Comparison of ENCODE assay signal across 1 cellular context in the genomic region with DNA sequence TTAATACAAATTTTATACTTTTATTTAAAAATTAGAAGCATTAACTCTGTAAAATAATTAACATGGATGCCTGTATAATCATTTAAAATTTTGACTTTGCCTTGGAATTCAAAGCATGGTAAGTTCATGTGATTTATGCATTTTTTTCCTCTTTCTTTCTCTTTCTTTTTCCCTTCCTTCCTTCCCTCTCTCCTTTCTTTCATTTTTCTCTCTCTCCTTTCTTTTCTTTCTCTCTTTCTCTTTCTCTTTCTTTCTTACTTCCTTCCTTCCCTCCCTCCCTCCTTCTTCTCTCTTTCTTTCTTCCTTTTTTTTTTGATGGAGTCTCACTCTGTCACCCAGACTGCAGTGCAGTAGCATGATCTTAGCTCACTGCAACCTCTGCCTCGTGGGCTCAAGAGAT.
TF ChIP-seq lines count a peak whose summit lies in the region.

No MANE protein-coding gene starts in this region.

TF ChIP-seq in GM12878, 131 proteins besides CTCF, POLR2A, EP300 and RAD21:
- TF ChIP-seq BMI1 (IDR thresholded peaks at IDR 0.05; ENCODE audit: borderline replicate concordance) (no peak), MEF2B (IDR thresholded peaks at IDR 0.05; ENCODE audit: partially characterized antibody, poor library complexity, severe bottlenecking) (no peak), FOXM1 (IDR thresholded peaks at IDR 0.05; ENCODE audit: low read depth, low read length) (no peak), STAT3 (IDR thresholded peaks at IDR 0.05; ENCODE audit: low read depth, low read length) (no peak), SRF (IDR thresholded peaks at IDR 0.05; ENCODE audit: low read depth in 2 of 2, low read length in 2 of 2) (no peak), RBBP5 (conservative IDR thresholded peaks at IDR 0.05) (no peak), POU2F2 (IDR thresholded peaks at IDR 0.05; ENCODE audit: borderline replicate concordance, low read depth, low read length) (no peak)
- TF ChIP-seq, protein P1, sequence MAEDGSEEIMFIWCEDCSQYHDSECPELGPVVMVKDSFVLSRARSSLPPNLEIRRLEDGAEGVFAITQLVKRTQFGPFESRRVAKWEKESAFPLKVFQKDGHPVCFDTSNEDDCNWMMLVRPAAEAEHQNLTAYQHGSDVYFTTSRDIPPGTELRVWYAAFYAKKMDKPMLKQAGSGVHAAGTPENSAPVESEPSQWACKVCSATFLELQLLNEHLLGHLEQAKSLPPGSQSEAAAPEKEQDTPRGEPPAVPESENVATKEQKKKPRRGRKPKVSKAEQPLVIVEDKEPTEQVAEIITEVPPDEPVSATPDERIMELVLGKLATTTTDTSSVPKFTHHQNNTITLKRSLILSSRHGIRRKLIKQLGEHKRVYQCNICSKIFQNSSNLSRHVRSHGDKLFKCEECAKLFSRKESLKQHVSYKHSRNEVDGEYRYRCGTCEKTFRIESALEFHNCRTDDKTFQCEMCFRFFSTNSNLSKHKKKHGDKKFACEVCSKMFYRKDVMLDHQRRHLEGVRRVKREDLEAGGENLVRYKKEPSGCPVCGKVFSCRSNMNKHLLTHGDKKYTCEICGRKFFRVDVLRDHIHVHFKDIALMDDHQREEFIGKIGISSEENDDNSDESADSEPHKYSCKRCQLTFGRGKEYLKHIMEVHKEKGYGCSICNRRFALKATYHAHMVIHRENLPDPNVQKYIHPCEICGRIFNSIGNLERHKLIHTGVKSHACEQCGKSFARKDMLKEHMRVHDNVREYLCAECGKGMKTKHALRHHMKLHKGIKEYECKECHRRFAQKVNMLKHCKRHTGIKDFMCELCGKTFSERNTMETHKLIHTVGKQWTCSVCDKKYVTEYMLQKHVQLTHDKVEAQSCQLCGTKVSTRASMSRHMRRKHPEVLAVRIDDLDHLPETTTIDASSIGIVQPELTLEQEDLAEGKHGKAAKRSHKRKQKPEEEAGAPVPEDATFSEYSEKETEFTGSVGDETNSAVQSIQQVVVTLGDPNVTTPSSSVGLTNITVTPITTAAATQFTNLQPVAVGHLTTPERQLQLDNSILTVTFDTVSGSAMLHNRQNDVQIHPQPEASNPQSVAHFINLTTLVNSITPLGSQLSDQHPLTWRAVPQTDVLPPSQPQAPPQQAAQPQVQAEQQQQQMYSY (CRISPR knock-in tag; IDR thresholded peaks at IDR 0.05): no peak
- TF ChIP-seq, protein P2, sequence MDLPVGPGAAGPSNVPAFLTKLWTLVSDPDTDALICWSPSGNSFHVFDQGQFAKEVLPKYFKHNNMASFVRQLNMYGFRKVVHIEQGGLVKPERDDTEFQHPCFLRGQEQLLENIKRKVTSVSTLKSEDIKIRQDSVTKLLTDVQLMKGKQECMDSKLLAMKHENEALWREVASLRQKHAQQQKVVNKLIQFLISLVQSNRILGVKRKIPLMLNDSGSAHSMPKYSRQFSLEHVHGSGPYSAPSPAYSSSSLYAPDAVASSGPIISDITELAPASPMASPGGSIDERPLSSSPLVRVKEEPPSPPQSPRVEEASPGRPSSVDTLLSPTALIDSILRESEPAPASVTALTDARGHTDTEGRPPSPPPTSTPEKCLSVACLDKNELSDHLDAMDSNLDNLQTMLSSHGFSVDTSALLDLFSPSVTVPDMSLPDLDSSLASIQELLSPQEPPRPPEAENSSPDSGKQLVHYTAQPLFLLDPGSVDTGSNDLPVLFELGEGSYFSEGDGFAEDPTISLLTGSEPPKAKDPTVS (IDR thresholded peaks at IDR 0.05; ENCODE audit: low read depth, low read length): no peak
TF ChIP-seq in GM12878: peak in this region for 0.
